In the genomic region with DNA sequence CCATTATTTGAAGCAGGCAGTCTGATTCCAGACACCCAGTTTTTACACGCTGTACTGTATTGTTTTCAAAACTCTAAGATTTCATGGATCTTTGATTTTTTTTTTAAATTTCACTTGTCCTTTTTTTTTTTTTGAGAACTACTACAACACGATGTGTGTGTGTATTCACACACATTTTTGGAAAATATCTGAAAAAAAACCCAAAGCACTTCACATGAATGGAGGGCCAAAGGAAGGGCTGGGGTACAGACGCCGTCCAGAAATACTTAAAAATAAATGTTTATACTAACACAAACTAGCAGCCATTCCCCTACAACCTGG, we compare ENCODE assay signal across 8 cellular contexts. TPM values are rescaled to one million over a fixed set of nuclear protein-coding genes. Genes with fewer than 3 reads are reported as not detected.
DNase-seq lines count a peak whose midpoint lies in the region; ATAC-seq and TF ChIP-seq lines count a peak whose summit lies in the region.

No MANE protein-coding gene starts in this region.

- no peak for DNase-seq in activated naive CD4-positive, alpha-beta T cell treated with anti-CD3 and anti-CD28 coated beads, Interleukin-2, amount 10 ng/mL, durations not matched to agents 7 days and 5 days
- no peak for DNase-seq in activated naive CD4-positive, alpha-beta T cell (lab: John Stamatoyannopoulos, UW)
- DNase-seq in adrenal gland (no peak), lower leg skin (ENCODE audit: low spot score in 2 of 2) (no peak), transverse colon (no peak), foreskin keratinocyte (no peak), EL (no peak)

- CTCF ChIA-PET in activated naive CD4-positive, alpha-beta T cell treated with anti-CD3 and anti-CD28 coated beads, Interleukin-2, amount 10 ng/mL, durations not matched to agents 7 days and 5 days (lab: Charles Lee): interaction anchor here (1.2 kb wide), 1 partner anchor 26 kb away, joined by 5 read pairs; the partner anchor contains the start of gene METTL5

- TF ChIP-seq POLR2A in adrenal gland (IDR thresholded peaks at IDR 0.05): no peak
- TF ChIP-seq POLR2A in lower leg skin (IDR thresholded peaks at IDR 0.05): no peak
- no peak for TF ChIP-seq POLR2A in transverse colon (IDR thresholded peaks at IDR 0.05)

- ATAC-seq in foreskin keratinocyte (no peak), GM19351 (IDR thresholded peaks at IDR 0.05; ENCODE audit: unreplicated experiment) (no peak)

- H3K4me1 Mint-ChIP-seq in activated naive CD4-positive, alpha-beta T cell treated with anti-CD3 and anti-CD28 coated beads, Interleukin-2, amount 10 ng/mL, durations not matched to agents 7 days and 5 days: peaks cover 35% of the 10 kb centered on the region

- no peaks in the 10 kb centered on the region for H3K9me3 Mint-ChIP-seq in activated naive CD4-positive, alpha-beta T cell treated with anti-CD3 and anti-CD28 coated beads, Interleukin-2, amount 10 ng/mL, durations not matched to agents 7 days and 5 days

- in situ Hi-C loops in transverse colon (cut with MboI; ENCODE audit: low pct_ligation_motif_present in 1 of 4, low pct_unique_long_range_greater_than_20kb in 1 of 4, low sequenced_read_pairs in 3 of 4): no loop called here

- no peaks in the 10 kb centered on the region for H3K27me3 ChIP-seq in adrenal gland
- H3K27me3 ChIP-seq in transverse colon: no peaks in the 10 kb centered on the region
- no peaks in the 10 kb centered on the region for H3K27me3 ChIP-seq in foreskin keratinocyte

- WGBS in adrenal gland, 4 donors: 4 to 9% (median 5%) methylated on average over 4 of the region's 4 CpGs
- 7 to 15% methylated on average over 4 of the region's 4 CpGs for WGBS in lower leg skin, 2 donors
- 4 to 6% methylated on average over 3 to 4 of the region's 4 CpGs for WGBS in transverse colon (ENCODE audit: low coverage in 1 of 2), 2 donors

- intact Hi-C loops in adrenal gland (cut with DNase I): no loop called here
- intact Hi-C loops in lower leg skin (cut with DNase I; ENCODE audit: low total_unique reads): no loop called here
- intact Hi-C loops in transverse colon (cut with DNase I; ENCODE audit: low total_unique reads): no loop called here

- peaks cover 13% of the 10 kb centered on the region for H3K36me3 Mint-ChIP-seq in activated naive CD4-positive, alpha-beta T cell treated with anti-CD3 and anti-CD28 coated beads, Interleukin-2, amount 10 ng/mL, durations not matched to agents 7 days and 5 days

- H3K4me3 Mint-ChIP-seq in activated naive CD4-positive, alpha-beta T cell treated with anti-CD3 and anti-CD28 coated beads, Interleukin-2, amount 10 ng/mL, durations not matched to agents 7 days and 5 days: peak overlapping the region; percentile 95

- TF ChIP-seq CTCF in adrenal gland (IDR thresholded peaks at IDR 0.05): no peak
- no peak for TF ChIP-seq CTCF in lower leg skin (IDR thresholded peaks at IDR 0.05)
- TF ChIP-seq CTCF in transverse colon (IDR thresholded peaks at IDR 0.05): no peak
- no peak for TF ChIP-seq CTCF in foreskin keratinocyte (conservative IDR thresholded peaks at IDR 0.05)

- H3K4me1 ChIP-seq in adrenal gland (replicated peaks in 1 of 2) (peaks cover 0 to 17% of the 10 kb centered on the region in 2 donors), transverse colon (peaks cover 0 to 25% (median 10%) of the 10 kb centered on the region in 4 donors), foreskin keratinocyte (no peaks in the 10 kb centered on the region)

- H3K27ac ChIP-seq in adrenal gland (peak overlapping the region in 2 of 5 donors; percentile 76 to 84), transverse colon (peak overlapping the region; percentile 81 to 94 (median 92)), foreskin keratinocyte (no peak overlapping the region)

- peaks cover 15% of the 10 kb centered on the region for H3K27me3 Mint-ChIP-seq in activated naive CD4-positive, alpha-beta T cell treated with anti-CD3 and anti-CD28 coated beads, Interleukin-2, amount 10 ng/mL, durations not matched to agents 7 days and 5 days

- H3K36me3 ChIP-seq in adrenal gland (replicated peaks in 1 of 2) (peaks cover 0 to 9% of the 10 kb centered on the region in 2 donors), transverse colon (peaks cover 0 to 7% (median 0%) of the 10 kb centered on the region in 4 donors)

- H3K9me3 ChIP-seq in adrenal gland (replicated peaks in 1 of 3): no peaks in the 10 kb centered on the region
- no peaks in the 10 kb centered on the region for H3K9me3 ChIP-seq in transverse colon

- TF ChIP-seq EP300 in transverse colon (IDR thresholded peaks at IDR 0.05; ENCODE audit: low read depth): no peak

- H3K27ac Mint-ChIP-seq in activated naive CD4-positive, alpha-beta T cell treated with anti-CD3 and anti-CD28 coated beads, Interleukin-2, amount 10 ng/mL, durations not matched to agents 7 days and 5 days: peak overlapping the region; percentile 98

- H3K4me3 ChIP-seq in adrenal gland (peak overlapping the region in 3 of 4 donors; percentile 69 to 82 (median 72)), lower leg skin (ENCODE audit: low read depth, poor library complexity, severe bottlenecking) (peak overlapping the region; percentile 80), transverse colon (peak overlapping the region; percentile 64 to 88 (median 88))

RNA-seq across cellular contexts. Expression of gene SSB, which starts 0.3 kb away (rescaled TPM):
- total RNA-seq in adrenal gland (10 to 100 TPM; 30.1 to 82.9 (median 70.6) TPM), lower leg skin (10 to 100 TPM; 29.1 to 40.0 (median 38.2) TPM), transverse colon (10 to 100 TPM; 28.3 to 55.3 (median 30.3) TPM), foreskin keratinocyte (124 and 135 TPM in 2 replicates)
- polyA plus RNA-seq in adrenal gland (100 to 1,000 TPM in 1 of 3 donors, 10 to 100 TPM in 2; 66.1 to 210 (median 72.6) TPM), foreskin keratinocyte (92.7 and 111 TPM in 2 replicates)

RNA-seq across cellular contexts. Expression of gene METTL5, which starts 26.3 kb away (rescaled TPM):
- 10 to 100 TPM; 18.2 to 60.5 (median 43.1) TPM for total RNA-seq in adrenal gland
- polyA plus RNA-seq in adrenal gland: 10 to 100 TPM; 52.8 to 89.1 (median 63.9) TPM
- 100 to 1,000 TPM in 1 of 4 donors, 10 to 100 TPM in 3; 34.2 to 283 (median 42.8) TPM for total RNA-seq in lower leg skin
- 10 to 100 TPM in 3 of 4 donors, not detected in 1; 10.5 to 35.7 (median 34.1) TPM for total RNA-seq in transverse colon
- 102 and 105 TPM in 2 replicates for total RNA-seq in foreskin keratinocyte
- 122 TPM in 2 replicates for polyA plus RNA-seq in foreskin keratinocyte

RNA-seq across cellular contexts. Expression of gene UBR3, which starts 28.9 kb away (rescaled TPM):
- total RNA-seq in adrenal gland: 10 to 100 TPM; 33.9 to 85.7 (median 62.8) TPM
- polyA plus RNA-seq in adrenal gland: 10 to 100 TPM; 25.5 to 78.0 (median 26.3) TPM
- 10 to 100 TPM; 40.8 to 64.7 (median 50.5) TPM for total RNA-seq in lower leg skin
- 10 to 100 TPM; 45.2 to 79.0 (median 74.1) TPM for total RNA-seq in transverse colon
- total RNA-seq in foreskin keratinocyte: 13.2 and 15.3 TPM in 2 replicates
- polyA plus RNA-seq in foreskin keratinocyte: 3.0 and 3.9 TPM in 2 replicates
